Comparison of ENCODE assay signal across 1 cellular context in genomic region chr2:226791056-226791486, GRCh38.
TF ChIP-seq lines count a peak whose summit lies in the region.

No MANE protein-coding gene starts in this region.

TF ChIP-seq in GM12878, 131 proteins besides CTCF, POLR2A, EP300 and RAD21 (continued from another document):
- TF ChIP-seq RELB (IDR thresholded peaks at IDR 0.05; ENCODE audit: low read depth) (peak; percentile 38; the same call in 1 of the 2 replicates), FOXK2 (IDR thresholded peaks at IDR 0.05) (no peak), PAX5 (IDR thresholded peaks at IDR 0.05; ENCODE audit: borderline replicate concordance, low read depth, low read length) (no peak), SMAD5 (IDR thresholded peaks at IDR 0.05; ENCODE audit: low read depth) (no peak), IKZF1 (conservative IDR thresholded peaks at IDR 0.05) (no peak)
